Comparison of ENCODE assay signal across 10 cellular contexts in the genomic region with DNA sequence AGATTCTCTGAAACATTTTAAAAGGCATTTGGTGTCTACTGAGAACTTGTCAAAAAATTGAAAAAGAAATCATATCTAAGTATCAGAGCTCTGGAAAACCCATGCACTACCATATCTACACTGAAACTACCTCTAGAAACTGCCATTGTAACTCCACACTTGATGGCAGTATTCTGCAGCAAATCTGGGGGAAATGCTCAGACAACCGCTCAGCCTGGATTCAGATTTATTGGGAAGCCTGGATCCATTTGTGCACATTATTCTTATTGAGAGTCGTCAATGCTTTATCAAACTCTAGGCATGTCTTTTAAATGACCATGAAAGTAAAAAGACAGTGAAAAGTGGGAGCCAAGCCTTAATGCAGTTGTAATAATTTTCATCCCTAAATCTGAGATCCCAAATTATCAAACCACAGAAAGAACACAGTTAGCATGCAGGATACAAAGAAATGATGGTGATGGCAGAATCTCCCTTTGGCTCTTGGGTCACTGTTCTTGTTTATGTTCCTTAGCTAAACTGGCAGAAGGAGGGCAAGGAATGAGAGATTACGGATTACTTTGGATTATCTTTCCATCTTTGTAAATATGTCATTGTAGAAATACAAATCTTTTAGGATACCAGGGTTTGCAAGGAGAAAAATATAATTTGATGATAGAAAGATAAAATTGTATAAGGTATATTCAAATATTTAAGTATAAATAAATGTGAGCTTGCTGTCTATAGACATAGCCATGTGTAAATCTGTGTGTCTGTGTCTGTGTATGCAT.
A peak's percentile ranks its signal among the peaks of the same experiment; 100 is the strongest.
DNase-seq lines count a peak whose midpoint lies in the region; ATAC-seq and TF ChIP-seq lines count a peak whose summit lies in the region.
"Had no signal": no experiment of that assay in that cellular context is flagged by ENCODE, and none has a peak within 500 bp of the region (broad histone marks: within the 10 kb centered on the region; RNA-seq: fewer than 3 reads in every experiment).

No MANE protein-coding gene starts in this region.

- H3K4me1 ChIP-seq in SK-N-SH (ENCODE audit: control insufficient read depth in 1 of 2, insufficient read depth in 2 of 2, low read depth in 1 of 2, low read length in 1 of 2) = no peaks in the 10 kb centered on the region; a peak in 1 of 4 replicates
- peaks cover 21% of the 10 kb centered on the region for H3K4me1 ChIP-seq in cardiac muscle cell (ENCODE audit: low read depth)
- H3K4me1 ChIP-seq in spleen = no peaks in the 10 kb centered on the region

- no peaks in the 10 kb centered on the region for H3F3A ChIP-seq in SK-N-SH (replicated peaks; ENCODE audit: insufficient read depth)

- H4K20me1 ChIP-seq in SK-N-SH (ENCODE audit: insufficient read depth) = no peaks in the 10 kb centered on the region

- no peak for TF ChIP-seq POLR2A in spleen (IDR thresholded peaks at IDR 0.05)

- intact Hi-C loops in sciatic nerve (cut with DNase I) (loop anchor here (10.0 kb wide), 1 partner anchor 525 kb away; no protein-coding TSS in a partner anchor), spleen (cut with DNase I; ENCODE audit: low total_unique reads) (no loop called here)

- TF ChIP-seq EP300 in SK-N-SH (IDR thresholded peaks at IDR 0.05; ENCODE audit: borderline replicate concordance in 1 of 2, low read depth in 1 of 2, low read length in 1 of 2) = no peak

- no peak overlapping the region for H3K9ac ChIP-seq in SK-N-SH

- H3K27me3 ChIP-seq in SK-N-SH (ENCODE audit: insufficient read depth) (no peaks in the 10 kb centered on the region), cardiac muscle cell (no peaks in the 10 kb centered on the region), spleen (replicated peaks in 1 of 7) (no peaks in the 10 kb centered on the region)

- H3K79me2 ChIP-seq in SK-N-SH (ENCODE audit: insufficient read depth) = no peaks in the 10 kb centered on the region

- peak; percentile 92 for ATAC-seq in sciatic nerve

- H3K9me3 ChIP-seq in SK-N-SH (no peaks in the 10 kb centered on the region), cardiac muscle cell (ENCODE audit: low read depth) (no peaks in the 10 kb centered on the region), spleen (no peaks in the 10 kb centered on the region)

- TF ChIP-seq RAD21 in SK-N-SH (IDR thresholded peaks at IDR 0.05; ENCODE audit: low read length) = peak; percentile 86

- H3K9me2 ChIP-seq in SK-N-SH = no peaks in the 10 kb centered on the region

- POLR2A ChIA-PET in SK-N-SH (lab: Yijun Ruan, JAX) = no interaction called here

- H2AFZ ChIP-seq in SK-N-SH (ENCODE audit: low read depth) = no peak overlapping the region

- H3K36me3 ChIP-seq in SK-N-SH (replicated peaks in 1 of 2; ENCODE audit: control insufficient read depth in 1 of 2, insufficient read depth in 2 of 2, low read length in 1 of 2) = no peaks in the 10 kb centered on the region
- H3K36me3 ChIP-seq in cardiac muscle cell = no peaks in the 10 kb centered on the region
- no peaks in the 10 kb centered on the region for H3K36me3 ChIP-seq in spleen

- CTCF ChIA-PET in SK-N-SH (lab: Yijun Ruan, JAX) = interaction anchor here (0.6 to 1.5 kb wide), 8 partner anchors 12 to 1423 kb away, joined by 3 to 7 read pairs (median 4); no protein-coding TSS in a partner anchor

- no peak overlapping the region; a peak in 1 of 4 replicates for H3K27ac ChIP-seq in SK-N-SH (ENCODE audit: low read depth in 2 of 2, low read length in 1 of 2)
- H3K27ac ChIP-seq in cardiac muscle cell = no peak overlapping the region
- no peak overlapping the region for H3K27ac ChIP-seq in spleen

- no peak overlapping the region for H3K4me3 ChIP-seq in SK-N-SH (ENCODE audit: low read depth in 2 of 2, low read length in 1 of 2)
- no peak overlapping the region for H3K4me3 ChIP-seq in cardiac muscle cell
- H3K4me3 ChIP-seq in spleen = no peak overlapping the region

- WGBS in SK-N-SH (ENCODE audit: low lambda C conversion rate) = 58% methylated on average over 3 of the region's 3 CpGs
- WGBS in spleen, 5 donors = 69 to 82% (median 74%) methylated on average over 3 of the region's 3 CpGs

- TF ChIP-seq CTCF in SK-N-SH (IDR thresholded peaks at IDR 0.05) (peak; percentile 49), cardiac muscle cell (IDR thresholded peaks at IDR 0.05; ENCODE audit: low read depth, low read length) (peak; percentile 47), spleen (IDR thresholded peaks at IDR 0.05 in 8 of 11, conservative IDR thresholded peaks at IDR 0.05 in 3 of 11) (no peak)

- DNase-seq in NCI-H2081 (lab: John Stamatoyannopoulos, UW) = peak; percentile 11 to 63
- no peak for DNase-seq in NCI-H2081 treated with DMSO at 0.1 percent for 48 hours (lab: John Stamatoyannopoulos, UW)
- peak; percentile 49 for DNase-seq in SK-N-SH
- peak; percentile 30 to 46 for DNase-seq in cardiac muscle cell (ENCODE audit: low read depth in 1 of 2, low spot score in 1 of 2)
- DNase-seq in sciatic nerve (ENCODE audit: low spot score) = no peak
- DNase-seq in AML-193 (lab: John Stamatoyannopoulos, UW) = no peak
- no peak for DNase-seq in NK-92 treated with Interleukin-12 subunit alpha and Interleukin-12 subunit beta, amount 100 ng/mL, for 24 hours (lab: John Stamatoyannopoulos, UW)
- DNase-seq in spleen = no peak
- DNase-seq: activated T-cell treated with anti-CD3 and anti-CD28 coated beads, Interleukin-2, amount 50 U/mL, for 24 hours; Karpas-422 had no signal

- H3K4me2 ChIP-seq in SK-N-SH = no peak overlapping the region

TF ChIP-seq in SK-N-SH, 30 proteins besides CTCF, POLR2A, EP300 and RAD21:
- TF ChIP-seq SIN3A (IDR thresholded peaks at IDR 0.05; ENCODE audit: borderline replicate concordance, low read depth, low read length) (no peak), SMC3 (IDR thresholded peaks at IDR 0.05; ENCODE audit: low read depth, low read length) (peak; percentile 74)

Comparison
In these comparisons a context has a peak if more than half of its experiments do, and no peak if none do; other contexts are left out.
1. DNase-seq: peak in NCI-H2081 (2 of 2), SK-N-SH (single experiment) and cardiac muscle cell (2 of 2); none in NCI-H2081 treated with DMSO at 0.1 percent for 48 hours (single experiment), sciatic nerve (single experiment), AML-193 (0 of 2), NK-92 treated with Interleukin-12 subunit alpha and Interleukin-12 subunit beta, amount 100 ng/mL, for 24 hours (single experiment) and spleen (single experiment).
2. CTCF ChIP-seq: peak in SK-N-SH (single experiment) and cardiac muscle cell (single experiment); none in spleen (0 of 11).